9 cellular contexts compared by ENCODE assay signal in the genomic region with DNA sequence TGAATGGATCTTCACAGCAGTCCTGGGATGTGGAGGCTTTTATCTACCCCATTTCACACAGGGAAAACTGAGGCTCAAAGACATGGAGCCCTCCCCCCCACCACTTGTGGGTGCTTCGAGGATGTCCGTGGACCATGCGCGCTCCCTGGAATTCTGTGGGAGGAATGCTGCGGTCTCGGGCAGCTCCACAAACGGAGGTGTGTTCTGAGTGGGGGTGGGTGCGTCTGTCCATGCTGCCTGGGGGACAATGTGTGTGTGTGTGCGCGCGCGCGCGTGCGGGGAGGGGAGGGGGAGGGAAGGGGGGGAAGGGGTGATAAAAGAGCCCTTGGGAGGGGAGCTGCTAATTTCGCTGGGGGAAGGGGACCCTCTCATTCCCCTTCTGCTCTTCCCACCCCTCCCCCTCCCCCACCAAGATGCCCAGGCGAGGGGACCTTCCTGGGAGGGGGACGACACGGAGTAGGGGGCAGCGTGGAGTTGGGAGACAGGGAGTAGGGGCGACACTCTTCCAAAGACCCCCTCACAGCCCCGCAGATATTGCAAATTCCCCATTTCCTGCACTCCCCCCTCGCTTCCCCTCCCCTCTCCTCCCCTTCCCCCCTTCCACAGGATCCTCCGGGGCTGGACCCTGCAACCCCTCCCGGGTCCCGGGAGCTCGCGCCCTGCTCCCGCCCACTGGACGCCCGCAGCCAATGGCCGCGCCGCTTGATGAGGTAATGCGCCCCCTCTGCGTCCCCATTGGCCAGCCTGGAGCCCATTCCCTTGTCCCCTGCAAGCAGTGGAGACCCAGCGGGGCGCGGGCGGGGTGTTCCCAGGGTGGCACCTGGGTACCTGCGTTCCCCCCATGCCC. TPM values are rescaled to one million over a fixed set of nuclear protein-coding genes. Genes with fewer than 3 reads are reported as not detected.
A peak's percentile ranks its signal among the peaks of the same experiment; 100 is the strongest.
DNase-seq lines count a peak whose midpoint lies in the region; ATAC-seq and TF ChIP-seq lines count a peak whose summit lies in the region.
"Had no signal": no experiment of that assay in that cellular context is flagged by ENCODE, and none has a peak within 500 bp of the region (broad histone marks: within the 10 kb centered on the region; RNA-seq: fewer than 3 reads in every experiment).

No MANE protein-coding gene starts in this region.

- POLR2A ChIA-PET in HCT116 (lab: Charles Lee) = no interaction called here

- ATAC-seq in HCT116 = peak; percentile 82
- ATAC-seq in SK-N-SH treated with all-trans-retinoic acid at 6 μM for 48 hours = peak; percentile 92
- no peak for ATAC-seq in HG03196 (IDR thresholded peaks at IDR 0.05; ENCODE audit: unreplicated experiment)
- no peak for ATAC-seq in GM21737 (IDR thresholded peaks at IDR 0.05; ENCODE audit: unreplicated experiment)

- DNase-seq in AG08396 (ENCODE audit: low spot score) = peak; percentile 97
- DNase-seq in HCT116 (ENCODE audit: low read depth, low spot score) = no peak
- peak; percentile 100 for DNase-seq in iPS-NIHi11 (ENCODE audit: low spot score)
- no peak for DNase-seq in mammary epithelial cell
- no peak for DNase-seq in SKM-1 treated with dmso at 0.1 percent for 144 hours (lab: John Stamatoyannopoulos, UW; ENCODE audit: unreplicated experiment)

- CTCF ChIA-PET in HCT116 (lab: Charles Lee) = no interaction called here
- CTCF ChIA-PET in mammary epithelial cell (lab: Charles Lee; ENCODE audit: low non-redundant PET) = no interaction called here

- H3K9me3 ChIP-seq in HCT116 (ENCODE audit: control insufficient read depth in 1 of 2, insufficient read depth in 1 of 2, low read depth in 1 of 2, low read length in 2 of 2) (no peaks in the 10 kb centered on the region), mammary epithelial cell (replicated peaks; ENCODE audit: insufficient read depth, low read length) (no peaks in the 10 kb centered on the region)

- H3K9ac ChIP-seq in HCT116 (ENCODE audit: low read length) (no peak overlapping the region), mammary epithelial cell (ENCODE audit: insufficient read depth, low read length) (no peak overlapping the region)

- H4K20me1 ChIP-seq in HCT116 (ENCODE audit: insufficient read depth) = no peaks in the 10 kb centered on the region
- no peaks in the 10 kb centered on the region for H4K20me1 ChIP-seq in mammary epithelial cell (ENCODE audit: insufficient read depth, low read length)

- no peaks in the 10 kb centered on the region for H3K9me2 ChIP-seq in HCT116 (ENCODE audit: insufficient read depth)

- no peak for TF ChIP-seq CTCF in HCT116 (IDR thresholded peaks at IDR 0.05 in 2 of 3, conservative IDR thresholded peaks at IDR 0.05 in 1 of 3; ENCODE audit: borderline replicate concordance in 1 of 3, insufficient read depth in 1 of 3, low read depth in 2 of 3, low read length in 2 of 3)
- no peak for TF ChIP-seq CTCF in mammary epithelial cell (conservative IDR thresholded peaks at IDR 0.05 in 1 of 2, IDR thresholded peaks at IDR 0.05 in 1 of 2; ENCODE audit: extremely low read depth in 1 of 2, insufficient read depth in 1 of 2, low read depth in 1 of 2, low read length in 2 of 2)

- TF ChIP-seq POLR2A in HCT116 (IDR thresholded peaks at IDR 0.05; ENCODE audit: borderline replicate concordance, extremely low read depth, insufficient read depth, insufficient read length) = no peak

- 13% methylated on average over 5 of the region's 41 CpGs for WGBS in mammary epithelial cell (ENCODE audit: low coverage, missing lambda C conversion rate)

- in situ Hi-C loops in mammary epithelial cell (cut with MboI; ENCODE audit: low sequenced_read_pairs in 2 of 2) = no loop called here

- dilution Hi-C loops in mammary epithelial cell (cut with HindIII; ENCODE audit: low sequenced_read_pairs) = no loop called here

- no peak overlapping the region for H2AFZ ChIP-seq in HCT116 (ENCODE audit: low read depth, low read length, poor library complexity, severe bottlenecking)
- no peak overlapping the region for H2AFZ ChIP-seq in mammary epithelial cell (ENCODE audit: low read depth, low read length)

- H3K27me3 ChIP-seq in HCT116 (ENCODE audit: insufficient read depth, low read length) (no peaks in the 10 kb centered on the region), mammary epithelial cell (ENCODE audit: insufficient read depth, low read length) (peaks cover 2% of the 10 kb centered on the region)

- BruUV-seq in HCT116 (replicated peaks; lab: Mats Ljungman, UMichigan) (no TSS peak), mammary epithelial cell (replicated peaks; lab: Mats Ljungman, UMichigan) (no TSS peak)

- peak overlapping the region; percentile 5 to 20; a peak in 2 of 4 replicates for H3K4me3 ChIP-seq in HCT116 (replicated peaks in 1 of 2; ENCODE audit: low read depth in 1 of 2, low read length in 2 of 2)
- no peak overlapping the region for H3K4me3 ChIP-seq in mammary epithelial cell (replicated peaks in 1 of 3; ENCODE audit: insufficient read depth in 1 of 3, low read depth in 2 of 3, low read length in 3 of 3)

- RAD21 ChIA-PET in HCT116 (lab: Charles Lee; ENCODE audit: low non-redundant PET in 1 of 2, low total read pairs in 2 of 2, uncharacterized antibody in 2 of 2, unreplicated experiment in 2 of 2) = interaction anchor here in 1 of 2 experiments (0.7 kb wide), 1 partner anchor 13 kb away, joined by 3 read pairs; no protein-coding TSS in a partner anchor

- no peak overlapping the region for H3K27ac ChIP-seq in HCT116 (ENCODE audit: low read depth, low read length)
- H3K27ac ChIP-seq in mammary epithelial cell (ENCODE audit: insufficient read depth, low read depth, low read length) = no peak overlapping the region

- TF ChIP-seq RAD21 in HCT116 (IDR thresholded peaks at IDR 0.05; ENCODE audit: low read depth) = no peak

- H3K36me3 ChIP-seq in HCT116 (ENCODE audit: control insufficient read depth in 1 of 2, insufficient read depth in 2 of 2, low read length in 2 of 2) = no peaks in the 10 kb centered on the region
- no peaks in the 10 kb centered on the region for H3K36me3 ChIP-seq in mammary epithelial cell (ENCODE audit: insufficient read depth, low read length)

- intact Hi-C loops in HCT116 (cut with micrococcal nuclease) (no loop called here), mammary epithelial cell (cut with micrococcal nuclease) (no loop called here)

- H3K4me1 ChIP-seq in HCT116 (ENCODE audit: control insufficient read depth in 1 of 2, insufficient read depth in 2 of 2, low read length in 2 of 2) (peaks cover 4 to 32% of the 10 kb centered on the region in 2 experiments), mammary epithelial cell (ENCODE audit: insufficient read depth, low read length) (peaks cover 7% of the 10 kb centered on the region)

- H3K79me2 ChIP-seq in HCT116 (ENCODE audit: insufficient read depth, low read length) (no peaks in the 10 kb centered on the region), mammary epithelial cell (ENCODE audit: insufficient read depth, low read length) (no peaks in the 10 kb centered on the region)

- H3K4me2 ChIP-seq in HCT116 (ENCODE audit: low read length) = peak overlapping the region; percentile 77
- no peak overlapping the region for H3K4me2 ChIP-seq in mammary epithelial cell (ENCODE audit: insufficient read depth, low read depth, low read length)

TF ChIP-seq in HCT116, 20 proteins besides CTCF, POLR2A, EP300 and RAD21:
- TF ChIP-seq CBX3 (IDR thresholded peaks at IDR 0.05; ENCODE audit: low read depth) (no peak), SP1 (IDR thresholded peaks at IDR 0.05; ENCODE audit: low read depth) (peak; percentile 49)

TF ChIP-seq in SK-N-SH treated with all-trans-retinoic acid at 6 μM for 48 hours, 23 proteins besides CTCF, POLR2A, EP300 and RAD21 (continues in another document):
- no peak for TF ChIP-seq BACH2 (CRISPR knock-in tag; IDR thresholded peaks at IDR 0.05; ENCODE audit: borderline replicate concordance)
- TF ChIP-seq RARB (CRISPR knock-in tag; IDR thresholded peaks at IDR 0.05) = no peak
- no peak for TF ChIP-seq PPARA (CRISPR knock-in tag; IDR thresholded peaks at IDR 0.05; ENCODE audit: borderline replicate concordance)
- TF ChIP-seq ZNF8 (CRISPR knock-in tag; IDR thresholded peaks at IDR 0.05) = no peak
- no peak for TF ChIP-seq PATZ1 (CRISPR knock-in tag; IDR thresholded peaks at IDR 0.05; ENCODE audit: borderline replicate concordance)
- TF ChIP-seq, protein P1, sequence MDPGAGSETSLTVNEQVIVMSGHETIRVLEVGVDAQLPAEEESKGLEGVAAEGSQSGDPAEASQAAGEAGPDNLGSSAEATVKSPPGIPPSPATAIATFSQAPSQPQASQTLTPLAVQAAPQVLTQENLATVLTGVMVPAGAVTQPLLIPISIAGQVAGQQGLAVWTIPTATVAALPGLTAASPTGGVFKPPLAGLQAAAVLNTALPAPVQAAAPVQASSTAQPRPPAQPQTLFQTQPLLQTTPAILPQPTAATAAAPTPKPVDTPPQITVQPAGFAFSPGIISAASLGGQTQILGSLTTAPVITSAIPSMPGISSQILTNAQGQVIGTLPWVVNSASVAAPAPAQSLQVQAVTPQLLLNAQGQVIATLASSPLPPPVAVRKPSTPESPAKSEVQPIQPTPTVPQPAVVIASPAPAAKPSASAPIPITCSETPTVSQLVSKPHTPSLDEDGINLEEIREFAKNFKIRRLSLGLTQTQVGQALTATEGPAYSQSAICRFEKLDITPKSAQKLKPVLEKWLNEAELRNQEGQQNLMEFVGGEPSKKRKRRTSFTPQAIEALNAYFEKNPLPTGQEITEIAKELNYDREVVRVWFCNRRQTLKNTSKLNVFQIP (CRISPR knock-in tag; IDR thresholded peaks at IDR 0.05; ENCODE audit: borderline replicate concordance, low read depth) = no peak
- no peak for TF ChIP-seq TCF4 (CRISPR knock-in tag; IDR thresholded peaks at IDR 0.05; ENCODE audit: borderline replicate concordance)
- no peak for TF ChIP-seq OSR1 (CRISPR knock-in tag; IDR thresholded peaks at IDR 0.05)

RNA-seq across cellular contexts. Expression of gene ZNRF4, which starts 18.9 kb away (rescaled TPM):
- total RNA-seq in HCT116 (2021; ENCODE audit: unreplicated experiment) = not detected
- not detected in 2 replicates for polyA plus RNA-seq in HCT116 (2012)
- total RNA-seq in mammary epithelial cell = not detected
- not detected for polyA plus RNA-seq in mammary epithelial cell
- polyA minus RNA-seq in mammary epithelial cell = not detected
- total RNA-seq: liver had no signal
- polyA plus RNA-seq: liver had no signal

Comparison
In these comparisons a context has a peak if more than half of its experiments do, and no peak if none do; other contexts are left out.
1. DNase-seq: peak in AG08396 (single experiment) and iPS-NIHi11 (single experiment); none in HCT116 (single experiment), mammary epithelial cell (single experiment) and SKM-1 treated with dmso at 0.1 percent for 144 hours (single experiment).
2. ATAC-seq: peak in HCT116 (single experiment) and SK-N-SH treated with all-trans-retinoic acid at 6 μM for 48 hours (single experiment); none in HG03196 (single experiment) and GM21737 (single experiment).
3. H3K4me3 ChIP-seq: peak in HCT116 (2 of 2); none in mammary epithelial cell (0 of 3).